ENCODE assay signal across 31 cellular contexts in genomic region chr18:67280843-67281242, GRCh38.
"Had no signal": no experiment of that assay in that cellular context is flagged by ENCODE, and none has a peak within 500 bp of the region (broad histone marks: within the 10 kb centered on the region; RNA-seq: fewer than 3 reads in every experiment).

No MANE protein-coding gene starts in this region.

- DNase-seq: activated B cell treated with CpG ODN at 0.5 μM for 24 hours; activated CD4-positive, alpha-beta T cell treated with anti-CD3 and anti-CD28 coated beads for 48 hours; activated CD4-positive, alpha-beta T cell treated with anti-CD3 and anti-CD28 coated beads, Interleukin-2, amount 50 U/mL, for 1 hour; activated CD4-positive, alpha-beta T cell treated with anti-CD3 and anti-CD28 coated beads, Interleukin-2, amount 50 U/mL, for 48 hours; activated CD8-positive, alpha-beta memory T cell treated with anti-CD3 and anti-CD28 coated beads for 24 hours; activated CD8-positive, alpha-beta T cell treated with anti-CD3 and anti-CD28 coated beads for 36 hours; activated effector memory CD4-positive, alpha-beta T cell treated with Interleukin-2 at 50 U/mL for 16 hours; activated gamma-delta T cell treated with Interleukin-2 at 50 U/mL for 16 hours; activated naive CD4-positive, alpha-beta T cell treated with anti-CD3 and anti-CD28 coated beads for 36 hours; activated naive CD8-positive, alpha-beta T cell treated with anti-CD3 and anti-CD28 coated beads for 36 hours; activated naive CD8-positive, alpha-beta T cell treated with anti-CD3 and anti-CD28 coated beads, Interleukin-2, amount 50 U/mL, for 24 hours; activated T-cell treated with anti-CD3 and anti-CD28 coated beads, Interleukin-2, amount 50 U/mL, for 4 hours; adrenal gland; amygdala; aorta; body of pancreas; caudate nucleus; colonic mucosa; effector CD8-positive, alpha-beta T cell; esophagus squamous epithelium; foreskin melanocyte; hippocampal formation; T1000; WERI-Rb-1 had no signal

- FAIRE-seq: endometrium, endothelial cell of umbilical vein had no signal

- H3K4me3 ChIP-seq: adrenal gland, body of pancreas, colonic mucosa, esophagus squamous epithelium, gastroesophageal sphincter had no signal

- H3K27me3 Mint-ChIP-seq: activated B cell treated with CpG ODN at 0.5 μM for 24 hours; activated CD8-positive, alpha-beta T cell treated with anti-CD3 and anti-CD28 coated beads for 36 hours; activated naive CD8-positive, alpha-beta T cell treated with anti-CD3 and anti-CD28 coated beads for 36 hours had no signal

- H3K4me1 Mint-ChIP-seq: activated B cell treated with CpG ODN at 0.5 μM for 24 hours; activated naive CD4-positive, alpha-beta T cell treated with anti-CD3 and anti-CD28 coated beads, Interleukin-2, amount 50 U/mL, for 24 hours; activated naive CD8-positive, alpha-beta T cell treated with anti-CD3 and anti-CD28 coated beads for 36 hours; activated naive CD8-positive, alpha-beta T cell treated with anti-CD3 and anti-CD28 coated beads, Interleukin-2, amount 50 U/mL, for 24 hours; activated T-helper 17 cell treated with anti-CD3 and anti-CD28 coated beads, Interleukin-2, amount 50 U/mL, for 72 hours had no signal

- ATAC-seq: activated CD4-positive, CD25-positive, alpha-beta regulatory T cell treated with anti-CD3 and anti-CD28 coated beads, Interleukin-2, amount 50 U/mL, for 24 hours; activated CD8-positive, alpha-beta T cell treated with anti-CD3 and anti-CD28 coated beads for 36 hours; activated naive CD8-positive, alpha-beta T cell treated with anti-CD3 and anti-CD28 coated beads, Interleukin-2, amount 50 U/mL, for 24 hours; activated T-cell treated with anti-CD3 and anti-CD28 coated beads, Interleukin-2, amount 50 U/mL, for 4 hours; activated T-helper 17 cell treated with anti-CD3 and anti-CD28 coated beads, Interleukin-2, amount 50 U/mL, for 72 hours; body of pancreas; gastroesophageal sphincter had no signal

- H3K36me3 ChIP-seq: adrenal gland, colonic mucosa, esophagus squamous epithelium, gastroesophageal sphincter, WERI-Rb-1 had no signal

- H3K4me1 ChIP-seq: adrenal gland, body of pancreas, colonic mucosa, esophagus squamous epithelium, gastroesophageal sphincter had no signal

- H3K27ac ChIP-seq: adrenal gland, body of pancreas, colonic mucosa, epithelial cell of prostate, esophagus squamous epithelium, gastroesophageal sphincter, WERI-Rb-1 had no signal

- H3K27ac Mint-ChIP-seq: activated B cell treated with CpG ODN at 0.5 μM for 24 hours; activated CD8-positive, alpha-beta T cell treated with anti-CD3 and anti-CD28 coated beads for 36 hours; activated naive CD4-positive, alpha-beta T cell treated with anti-CD3 and anti-CD28 coated beads for 36 hours; activated naive CD4-positive, alpha-beta T cell treated with anti-CD3 and anti-CD28 coated beads, Interleukin-2, amount 50 U/mL, for 24 hours; activated naive CD8-positive, alpha-beta T cell treated with anti-CD3 and anti-CD28 coated beads for 36 hours; activated naive CD8-positive, alpha-beta T cell treated with anti-CD3 and anti-CD28 coated beads, Interleukin-2, amount 50 U/mL, for 24 hours; activated T-helper 17 cell treated with anti-CD3 and anti-CD28 coated beads, Interleukin-2, amount 50 U/mL, for 72 hours had no signal

- H3K4me3 Mint-ChIP-seq: activated B cell treated with CpG ODN at 0.5 μM for 24 hours; activated CD8-positive, alpha-beta T cell treated with anti-CD3 and anti-CD28 coated beads for 36 hours; activated naive CD4-positive, alpha-beta T cell treated with anti-CD3 and anti-CD28 coated beads for 36 hours; activated naive CD4-positive, alpha-beta T cell treated with anti-CD3 and anti-CD28 coated beads, Interleukin-2, amount 50 U/mL, for 24 hours; activated naive CD8-positive, alpha-beta T cell treated with anti-CD3 and anti-CD28 coated beads for 36 hours; activated naive CD8-positive, alpha-beta T cell treated with anti-CD3 and anti-CD28 coated beads, Interleukin-2, amount 50 U/mL, for 24 hours; activated T-cell treated with anti-CD3 and anti-CD28 coated beads, Interleukin-2, amount 50 U/mL, for 4 hours; activated T-helper 17 cell treated with anti-CD3 and anti-CD28 coated beads, Interleukin-2, amount 50 U/mL, for 72 hours had no signal

- H3K27me3 ChIP-seq: adrenal gland, body of pancreas, colonic mucosa, esophagus squamous epithelium, gastroesophageal sphincter had no signal

- H3K9me3 ChIP-seq: adrenal gland, body of pancreas, colonic mucosa, esophagus squamous epithelium, gastroesophageal sphincter had no signal

- H3K9me3 Mint-ChIP-seq: activated B cell treated with CpG ODN at 0.5 μM for 24 hours; activated CD8-positive, alpha-beta T cell treated with anti-CD3 and anti-CD28 coated beads for 36 hours; activated naive CD4-positive, alpha-beta T cell treated with anti-CD3 and anti-CD28 coated beads for 36 hours; activated naive CD4-positive, alpha-beta T cell treated with anti-CD3 and anti-CD28 coated beads, Interleukin-2, amount 50 U/mL, for 24 hours; activated naive CD8-positive, alpha-beta T cell treated with anti-CD3 and anti-CD28 coated beads for 36 hours; activated naive CD8-positive, alpha-beta T cell treated with anti-CD3 and anti-CD28 coated beads, Interleukin-2, amount 50 U/mL, for 24 hours; activated T-cell treated with anti-CD3 and anti-CD28 coated beads, Interleukin-2, amount 50 U/mL, for 4 hours; activated T-helper 17 cell treated with anti-CD3 and anti-CD28 coated beads, Interleukin-2, amount 50 U/mL, for 72 hours had no signal

- H3K36me3 Mint-ChIP-seq: activated naive CD4-positive, alpha-beta T cell treated with anti-CD3 and anti-CD28 coated beads, Interleukin-2, amount 50 U/mL, for 24 hours; activated naive CD8-positive, alpha-beta T cell treated with anti-CD3 and anti-CD28 coated beads for 36 hours had no signal
